ENCODE assay signal across 26 cellular contexts in the genomic region with DNA sequence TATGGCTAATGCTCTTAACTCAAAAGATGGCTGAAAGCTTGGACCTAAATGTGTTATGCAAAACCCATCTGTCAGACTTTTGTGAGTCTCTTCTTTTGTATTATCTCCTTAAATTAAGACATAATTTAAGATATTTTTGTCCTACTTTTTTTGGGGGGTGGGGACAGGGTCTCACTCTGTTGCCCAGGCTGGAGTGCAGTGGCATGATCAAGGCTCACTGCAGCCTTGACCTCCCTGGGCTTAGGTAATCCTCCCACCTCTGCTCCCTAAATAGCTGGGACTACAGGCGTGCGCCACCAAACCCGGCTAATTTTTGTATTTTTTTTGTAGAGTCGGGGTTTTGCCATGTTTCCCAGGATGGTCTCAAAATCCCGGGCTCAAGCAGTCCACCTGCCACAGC. TPM values are rescaled to one million over a fixed set of nuclear protein-coding genes. Genes with fewer than 3 reads are reported as not detected.
DNase-seq lines count a peak whose midpoint lies in the region; ATAC-seq and TF ChIP-seq lines count a peak whose summit lies in the region.
"Had no signal": no experiment of that assay in that cellular context is flagged by ENCODE, and none has a peak within 500 bp of the region (broad histone marks: within the 10 kb centered on the region; RNA-seq: fewer than 3 reads in every experiment).

No MANE protein-coding gene starts in this region.

- H3K4me3 ChIP-seq in SU-DHL-6 (ENCODE audit: insufficient read depth, low read length, poor library complexity, severe bottlenecking) (no peak overlapping the region), hepatocyte (no peak overlapping the region), stomach (no peak overlapping the region)
- H3K4me3 ChIP-seq: lung, mucosa of descending colon had no signal

- no peak for TF ChIP-seq EP300 in stomach (IDR thresholded peaks at IDR 0.05)

- TF ChIP-seq CTCF in SU-DHL-6 (IDR thresholded peaks at IDR 0.05; ENCODE audit: insufficient read depth, low read length, poor library complexity, severe bottlenecking) (no peak), hepatocyte (IDR thresholded peaks at IDR 0.05; ENCODE audit: poor library complexity) (no peak), stomach (IDR thresholded peaks at IDR 0.05) (no peak)

- no peak overlapping the region for H3K9ac ChIP-seq in SU-DHL-6 (ENCODE audit: low read length)

- no peak for ATAC-seq in GM19463 (IDR thresholded peaks at IDR 0.05; ENCODE audit: unreplicated experiment)
- ATAC-seq: foreskin keratinocyte, mucosa of descending colon had no signal

- 97% methylated on average over 5 of the region's 5 CpGs for WGBS in hepatocyte (ENCODE audit: low lambda C conversion rate, missing lambda C conversion rate)
- WGBS in stomach, 5 donors, result 82 to 92% (median 84%) methylated on average over 5 of the region's 5 CpGs

- H4K20me1 ChIP-seq in SU-DHL-6 (ENCODE audit: low read depth, low read length) (peaks cover 58% of the 10 kb centered on the region), hepatocyte (ENCODE audit: insufficient read depth, poor library complexity, severe bottlenecking) (peaks cover 100% of the 10 kb centered on the region)

- TF ChIP-seq POLR2A in stomach (IDR thresholded peaks at IDR 0.05), result no peak

- H3K36me3 ChIP-seq in SU-DHL-6 (ENCODE audit: low read length) (peaks cover 15% of the 10 kb centered on the region), hepatocyte (replicated peaks; ENCODE audit: insufficient read depth, low read depth) (no peaks in the 10 kb centered on the region), stomach (no peaks in the 10 kb centered on the region)

- H3K79me2 ChIP-seq in SU-DHL-6 (ENCODE audit: insufficient read depth, low read length) (peaks cover 100% of the 10 kb centered on the region), hepatocyte (peaks cover 100% of the 10 kb centered on the region)

- H2AFZ ChIP-seq in SU-DHL-6 (ENCODE audit: low read depth, low read length, severe bottlenecking) (no peak overlapping the region), hepatocyte (no peak overlapping the region)

- H3K9me3 ChIP-seq in SU-DHL-6 (ENCODE audit: insufficient read depth, low read length) (no peaks in the 10 kb centered on the region), hepatocyte (ENCODE audit: low read depth) (no peaks in the 10 kb centered on the region), stomach (no peaks in the 10 kb centered on the region)
- H3K9me3 ChIP-seq: mucosa of descending colon had no signal

- H3K27ac ChIP-seq in SU-DHL-6 (ENCODE audit: low read depth, low read length) (0 out of 2 replicates have a peak overlapping the region, but pooled peaks have one; percentile 3), hepatocyte (no peak overlapping the region), stomach (peak overlapping the region in 4 of 5 donors; percentile 36 to 55 (median 46))
- H3K27ac ChIP-seq: brain microvascular endothelial cell, epithelial cell of prostate, foreskin keratinocyte had no signal

- H3K27me3 ChIP-seq in SU-DHL-6 (ENCODE audit: low read length) (no peaks in the 10 kb centered on the region), hepatocyte (no peaks in the 10 kb centered on the region), stomach (no peaks in the 10 kb centered on the region)
- H3K27me3 ChIP-seq: brain microvascular endothelial cell, foreskin keratinocyte had no signal

- intact Hi-C loops in stomach (cut with DNase I; ENCODE audit: low total_unique reads), result no loop called here

- H3K4me1 ChIP-seq in hepatocyte (ENCODE audit: insufficient read depth), result peaks cover 41% of the 10 kb centered on the region
- peaks cover 71 to 100% (median 90%) of the 10 kb centered on the region in 4 donors for H3K4me1 ChIP-seq in stomach

- DNase-seq in NCI-H82 (lab: John Stamatoyannopoulos, UW), result peak; percentile 45
- no peak for DNase-seq in NCI-H82 treated with DMSO at 0.1 percent for 48 hours (lab: John Stamatoyannopoulos, UW; ENCODE audit: unreplicated experiment)
- DNase-seq in hepatocyte (ENCODE audit: low spot score), result no peak
- DNase-seq in stomach, result no peak
- no peak for DNase-seq in anterior cingulate cortex (lab: John Stamatoyannopoulos, UW)
- DNase-seq in NCI-H774 (lab: John Stamatoyannopoulos, UW), result no peak
- DNase-seq: activated CD4-positive, CD25-positive, alpha-beta regulatory T cell; activated naive CD4-positive, alpha-beta T cell treated with Interleukin-2 at 50 U/mL for 16 hours; brain microvascular endothelial cell; effector CD4-positive, alpha-beta T cell; foreskin keratinocyte; GDM1; GOT3; mucosa of descending colon; MV-4-11; NCI-H1436 treated with DMSO at 0.1 percent for 48 hours; NCI-H345; nephron progenitor cell; posterior cingulate gyrus; SHP77; SW 1271; T-helper 9 cell had no signal

- H3K4me2 ChIP-seq in SU-DHL-6 (ENCODE audit: low read depth, low read length, poor library complexity, severe bottlenecking) (peak overlapping the region; percentile 21), hepatocyte (peak overlapping the region; percentile 43)

- no peaks in the 10 kb centered on the region for H3K9me2 ChIP-seq in SU-DHL-6 (replicated peaks; ENCODE audit: insufficient read depth, low read length)
- no peaks in the 10 kb centered on the region for H3K9me2 ChIP-seq in hepatocyte (replicated peaks; ENCODE audit: insufficient read depth)

- H3F3A ChIP-seq in SU-DHL-6 (ENCODE audit: insufficient read depth), result peaks cover 21% of the 10 kb centered on the region; the same call in 1 of the 2 replicates

RNA-seq across cellular contexts. Expression of a gene that starts 7.1 kb away (rescaled TPM):
- total RNA-seq in hepatocyte (342 and 356 TPM in 2 replicates), stomach (100 to 1,000 TPM; 129 to 363 (median 207) TPM)
- polyA plus RNA-seq in hepatocyte (90.6 and 98.5 TPM in 2 replicates), stomach (10 to 100 TPM; 38.5 to 79.3 (median 40.8) TPM)
